In genomic region chr5:176388341-176389113, GRCh38 we compare ENCODE assay signal across 8 cellular contexts. TPM values are rescaled to one million over a fixed set of nuclear protein-coding genes. Genes with fewer than 3 reads are reported as not detected.
DNase-seq lines count a peak whose midpoint lies in the region; ATAC-seq, FAIRE-seq and TF ChIP-seq lines count a peak whose summit lies in the region.

A gene with protein sequence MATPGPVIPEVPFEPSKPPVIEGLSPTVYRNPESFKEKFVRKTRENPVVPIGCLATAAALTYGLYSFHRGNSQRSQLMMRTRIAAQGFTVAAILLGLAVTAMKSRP (plus strand): TSS chr5:176388751. CDS start chr5:176388820, 69 bp downstream.
NOP16 (minus strand) TSS chr5:176388598; CDS start chr5:176388539, 59 bp downstream.

- peak; percentile 90 to 95 for DNase-seq in NCI-H187 (lab: John Stamatoyannopoulos, UW)
- peak; percentile 97 to 100 (median 98) for DNase-seq in T-helper 2 cell
- DNase-seq in right atrium auricular region (ENCODE audit: low spot score): peak; percentile 99
- DNase-seq in psoas muscle: peak; percentile 99 to 100
- peak; percentile 96 for DNase-seq in urothelium cell line (ENCODE audit: low spot score)

- H3K27ac ChIP-seq in angular gyrus (ENCODE audit: low read depth, low read length) (peak within 1 kb of the TSS; percentile 98), right atrium auricular region (peak within 1 kb of the TSS; percentile 91 to 93), psoas muscle (peak within 1 kb of the TSS; percentile 94)

- 0 to 1% (median 0%) methylated on average over 55 to 59 of the region's 59 CpGs for WGBS in psoas muscle, 3 donors

- intact Hi-C loops in psoas muscle (cut with DNase I): loop anchor here in 1 of 2 donors (2.0 kb wide), 1 partner anchor 28 kb away; the partner anchor contains the start of gene KIAA1191

- H3K36me3 ChIP-seq in right atrium auricular region (peaks cover 46% of the 10 kb centered on the region), psoas muscle (ENCODE audit: insufficient read depth in 1 of 2, low read depth in 1 of 2) (peaks cover 7 to 69% of the 10 kb centered on the region in 2 donors)

- no peak for TF ChIP-seq CTCF in right atrium auricular region (IDR thresholded peaks at IDR 0.05)
- TF ChIP-seq CTCF in psoas muscle (IDR thresholded peaks at IDR 0.05): no peak

- H3K4me1 ChIP-seq in right atrium auricular region (peaks cover 0 to 32% of the 10 kb centered on the region in 2 donors), psoas muscle (peaks cover 30% of the 10 kb centered on the region)

- no peaks in the 10 kb centered on the region for H3K27me3 ChIP-seq in right atrium auricular region
- H3K27me3 ChIP-seq in psoas muscle (ENCODE audit: insufficient read depth in 3 of 3, low read length in 2 of 3): peaks cover 0 to 1% (median 0%) of the 10 kb centered on the region in 3 donors

- H3K9me3 ChIP-seq in right atrium auricular region (no peaks in the 10 kb centered on the region), psoas muscle (no peaks in the 10 kb centered on the region)

- no peak for FAIRE-seq in urothelium cell line (lab: Jason Lieb, UNC)

- ATAC-seq in GM18498 (IDR thresholded peaks at IDR 0.05; ENCODE audit: unreplicated experiment) (peak; percentile 90), HG02938 (IDR thresholded peaks at IDR 0.05; ENCODE audit: unreplicated experiment) (peak; percentile 83), psoas muscle (peak; percentile 93 to 94 (median 94))

- H3K4me3 ChIP-seq in right atrium auricular region: peak within 1 kb of the TSS; percentile 79 to 89
- peak within 1 kb of the TSS; percentile 95 for H3K4me3 ChIP-seq in psoas muscle

RNA-seq across cellular contexts. Expression of the first gene that starts in this region (rescaled TPM):
- total RNA-seq in right atrium auricular region (100 to 1,000 TPM; 231 to 249 TPM), psoas muscle (100 to 1,000 TPM; 181 to 215 (median 212) TPM)
- 100 to 1,000 TPM; 223 to 429 (median 332) TPM for polyA plus RNA-seq in psoas muscle

RNA-seq across cellular contexts. Expression of gene NOP16, which starts in this region (rescaled TPM):
- 10 to 100 TPM; 11.8 to 16.0 TPM for total RNA-seq in right atrium auricular region
- 10 to 100 TPM; 35.6 to 76.2 (median 59.9) TPM for total RNA-seq in psoas muscle
- 100 to 1,000 TPM in 1 of 3 donors, 10 to 100 TPM in 2; 87.5 to 206 (median 90.4) TPM for polyA plus RNA-seq in psoas muscle

Comparison
In these comparisons a context has a peak if more than half of its experiments do, and no peak if none do; other contexts are left out.
1. Peak in every context shown above with its lines: DNase-seq, ATAC-seq, H3K4me3 ChIP-seq and H3K27ac ChIP-seq.